8 cellular contexts compared by ENCODE assay signal in genomic region chr2:144514731-144515424, GRCh38. TPM values are rescaled to one million over a fixed set of nuclear protein-coding genes. Genes with fewer than 3 reads are reported as not detected.
DNase-seq lines count a peak whose midpoint lies in the region; ATAC-seq and TF ChIP-seq lines count a peak whose summit lies in the region.

No MANE protein-coding gene starts in this region.

- H3K36me3 ChIP-seq in mucosa of rectum (ENCODE audit: control insufficient read depth in 2 of 2, insufficient read depth in 2 of 2, low read length in 2 of 2): no peaks in the 10 kb centered on the region

- peaks cover 6% of the 10 kb centered on the region in 2 donors for H3K4me1 ChIP-seq in mucosa of rectum (ENCODE audit: control insufficient read depth in 2 of 2, insufficient read depth in 2 of 2, low read length in 2 of 2)

- H3K27ac Mint-ChIP-seq in type B pancreatic cell: peak overlapping the region; percentile 19

- no peak for ATAC-seq in activated T-cell treated with anti-CD3 and anti-CD28 coated beads, Interleukin-2, amount 50 U/mL, for 4 hours

- no peak for DNase-seq in activated T-cell treated with anti-CD3 and anti-CD28 coated beads, Interleukin-2, amount 50 U/mL, for 4 hours
- no peak for DNase-seq in activated T-cell treated with anti-CD3 and anti-CD28 coated beads, Interleukin-2, amount 50 U/mL, for 48 hours
- DNase-seq in type B pancreatic cell (ENCODE audit: extremely low spot score, unreplicated experiment): no peak
- DNase-seq in NCI-H526 treated with DMSO at 0.1 percent for 48 hours (lab: John Stamatoyannopoulos, UW): no peak
- no peak for DNase-seq in activated CD8-positive, alpha-beta memory T cell treated with anti-CD3 and anti-CD28 coated beads, Interleukin-2, amount 50 U/mL, for 48 hours
- DNase-seq in activated CD4-positive, CD25-positive, alpha-beta regulatory T cell treated with anti-CD3 and anti-CD28 coated beads, Interleukin-2, amount 50 U/mL, for 72 hours: no peak

- peak overlapping the region; percentile 89 for H3K4me3 Mint-ChIP-seq in activated T-cell treated with anti-CD3 and anti-CD28 coated beads, Interleukin-2, amount 50 U/mL, for 4 hours
- peak overlapping the region; percentile 86 for H3K4me3 Mint-ChIP-seq in type B pancreatic cell

- H3K9me3 Mint-ChIP-seq in activated T-cell treated with anti-CD3 and anti-CD28 coated beads, Interleukin-2, amount 50 U/mL, for 4 hours: no peaks in the 10 kb centered on the region
- no peaks in the 10 kb centered on the region for H3K9me3 Mint-ChIP-seq in type B pancreatic cell

- H3K4me1 Mint-ChIP-seq in activated T-cell treated with anti-CD3 and anti-CD28 coated beads, Interleukin-2, amount 50 U/mL, for 4 hours (ENCODE audit: low read depth): peaks cover 48% of the 10 kb centered on the region
- peaks cover 40% of the 10 kb centered on the region for H3K4me1 Mint-ChIP-seq in type B pancreatic cell (ENCODE audit: unreplicated experiment)

- H3K27ac ChIP-seq in cingulate gyrus (ENCODE audit: low read depth, low read length) (peak overlapping the region; percentile 99), mucosa of rectum (ENCODE audit: low read depth in 2 of 2, low read length in 2 of 2) (peak overlapping the region; percentile 86 to 92)

- H3K36me3 Mint-ChIP-seq in activated T-cell treated with anti-CD3 and anti-CD28 coated beads, Interleukin-2, amount 50 U/mL, for 4 hours (ENCODE audit: insufficient read depth): peaks cover 5% of the 10 kb centered on the region
- H3K36me3 Mint-ChIP-seq in type B pancreatic cell: peaks cover 10% of the 10 kb centered on the region

- no peak for TF ChIP-seq CTCF in type B pancreatic cell (conservative IDR thresholded peaks at IDR 0.05)

- no peaks in the 10 kb centered on the region for H3K9me3 ChIP-seq in mucosa of rectum (ENCODE audit: control insufficient read depth in 2 of 2, low read length in 2 of 2)

- H3K9ac ChIP-seq in mucosa of rectum (ENCODE audit: low read depth in 1 of 2, low read length in 2 of 2): peak overlapping the region; percentile 43 to 75

- peak overlapping the region; percentile 64 for H3K4me3 ChIP-seq in mucosa of rectum (ENCODE audit: low read length in 2 of 2)

- H3K27me3 ChIP-seq in mucosa of rectum (ENCODE audit: control insufficient read depth in 2 of 2, insufficient read depth in 2 of 2, low read length in 2 of 2): peaks cover 27 to 42% of the 10 kb centered on the region in 2 donors

- peaks cover 49% of the 10 kb centered on the region for H3K27me3 Mint-ChIP-seq in activated T-cell treated with anti-CD3 and anti-CD28 coated beads, Interleukin-2, amount 50 U/mL, for 4 hours (ENCODE audit: low read depth)
- peaks cover 64% of the 10 kb centered on the region for H3K27me3 Mint-ChIP-seq in type B pancreatic cell

RNA-seq across cellular contexts. Expression of gene ZEB2, which starts 5.0 kb away (rescaled TPM):
- total RNA-seq in activated T-cell treated with anti-CD3 and anti-CD28 coated beads, Interleukin-2, amount 50 U/mL, for 4 hours: 10 to 100 TPM; 14.4 to 35.9 (median 25.1) TPM
- total RNA-seq in type B pancreatic cell (ENCODE audit: low replicate concordance): 8.3 and 88.5 TPM in 2 replicates
